37 cellular contexts compared by ENCODE assay signal in genomic region chr19:8616861-8617260, GRCh38. TPM values are rescaled to one million over a fixed set of nuclear protein-coding genes. Genes with fewer than 3 reads are reported as not detected.
"Had no signal": no experiment of that assay in that cellular context is flagged by ENCODE, and none has a peak within 500 bp of the region (broad histone marks: within the 10 kb centered on the region; RNA-seq: fewer than 3 reads in every experiment).

No MANE protein-coding gene starts in this region.

- ATAC-seq: activated CD4-positive, alpha-beta T cell treated with anti-CD3 and anti-CD28 coated beads for 36 hours; activated CD8-positive, alpha-beta memory T cell treated with anti-CD3 and anti-CD28 coated beads, Interleukin-2, amount 10 ng/mL, durations not matched to agents 7 days and 5 days; activated CD8-positive, alpha-beta T cell treated with anti-CD3 and anti-CD28 coated beads, Interleukin-2, amount 10 ng/mL, durations not matched to agents 7 days and 5 days; activated naive CD8-positive, alpha-beta T cell treated with anti-CD3 and anti-CD28 coated beads, Interleukin-2, amount 50 U/mL, for 24 hours; body of pancreas; effector memory CD8-positive, alpha-beta T cell; foreskin keratinocyte; gastroesophageal sphincter; T-helper 17 cell had no signal

- FAIRE-seq: colon had no signal

- H3K27ac ChIP-seq: adrenal gland, body of pancreas, esophagus muscularis mucosa, foreskin keratinocyte, gastroesophageal sphincter, WERI-Rb-1 had no signal

- H3K4me1 ChIP-seq: foreskin keratinocyte had no signal

- H3K4me3 ChIP-seq: adrenal gland, body of pancreas, esophagus muscularis mucosa, gastroesophageal sphincter had no signal

- H3K9me3 ChIP-seq: adrenal gland, body of pancreas, esophagus muscularis mucosa, gastroesophageal sphincter had no signal

- H3K36me3 ChIP-seq: adrenal gland, esophagus muscularis mucosa, gastroesophageal sphincter, WERI-Rb-1 had no signal

- H3K27me3 ChIP-seq: adrenal gland, body of pancreas, foreskin keratinocyte had no signal

- DNase-seq: activated CD4-positive, alpha-beta memory T cell treated with anti-CD3 and anti-CD28 coated beads for 36 hours; activated CD4-positive, alpha-beta T cell treated with anti-CD3 and anti-CD28 coated beads for 36 hours; activated CD4-positive, alpha-beta T cell treated with anti-CD3 and anti-CD28 coated beads, Interleukin-2, amount 10 ng/mL, durations not matched to agents 24 days and 14 days; activated CD4-positive, CD25-positive, alpha-beta regulatory T cell; activated CD4-positive, CD25-positive, alpha-beta regulatory T cell treated with anti-CD3 and anti-CD28 coated beads, Interleukin-2, amount 50 U/mL, for 72 hours; activated CD8-positive, alpha-beta memory T cell treated with anti-CD3 and anti-CD28 coated beads, Interleukin-2, amount 10 ng/mL, durations not matched to agents 7 days and 5 days; activated CD8-positive, alpha-beta memory T cell treated with anti-CD3 and anti-CD28 coated beads, Interleukin-2, amount 50 U/mL, for 4 hours; activated CD8-positive, alpha-beta T cell treated with anti-CD3 and anti-CD28 coated beads, Interleukin-2, amount 10 ng/mL, durations not matched to agents 7 days and 5 days; activated effector memory CD4-positive, alpha-beta T cell treated with anti-CD3 and anti-CD28 coated beads, Interleukin-2, amount 50 U/mL, for 16 hours; activated naive CD4-positive, alpha-beta T cell treated with anti-CD3 and anti-CD28 coated beads for 36 hours; activated naive CD8-positive, alpha-beta T cell treated with anti-CD3 and anti-CD28 coated beads for 36 hours; activated naive CD8-positive, alpha-beta T cell treated with anti-CD3 and anti-CD28 coated beads, Interleukin-2, amount 50 U/mL, for 24 hours; activated T-cell treated with anti-CD3 and anti-CD28 coated beads, Interleukin-2, amount 50 U/mL, for 1 hour; activated T-cell treated with anti-CD3 and anti-CD28 coated beads, Interleukin-2, amount 50 U/mL, for 48 hours; adrenal gland; amygdala; aorta; body of pancreas; caudate nucleus; cortex of kidney; dermis blood vessel endothelial cell; effector CD4-positive, alpha-beta T cell; effector memory CD8-positive, alpha-beta T cell; erythroblast; foreskin keratinocyte; T-helper 1 cell; T-helper 17 cell; T1000; WERI-Rb-1 had no signal

RNA-seq across cellular contexts. Expression of gene ADAMTS10, which starts 6.3 kb away (rescaled TPM):
- total RNA-seq: foreskin keratinocyte had no signal
- polyA plus RNA-seq: foreskin keratinocyte had no signal

RNA-seq across cellular contexts. Expression of gene NFILZ, which starts 13.6 kb away (rescaled TPM):
- total RNA-seq: activated CD4-positive, alpha-beta memory T cell treated with anti-CD3 and anti-CD28 coated beads for 36 hours; activated CD4-positive, alpha-beta T cell treated with anti-CD3 and anti-CD28 coated beads for 36 hours; activated CD4-positive, alpha-beta T cell treated with anti-CD3 and anti-CD28 coated beads, Interleukin-2, amount 10 ng/mL, durations not matched to agents 24 days and 14 days; activated CD8-positive, alpha-beta memory T cell treated with anti-CD3 and anti-CD28 coated beads for 36 hours; activated CD8-positive, alpha-beta memory T cell treated with anti-CD3 and anti-CD28 coated beads, Interleukin-2, amount 10 ng/mL, durations not matched to agents 7 days and 5 days; activated CD8-positive, alpha-beta T cell treated with anti-CD3 and anti-CD28 coated beads, Interleukin-2, amount 10 ng/mL, durations not matched to agents 7 days and 5 days; activated naive CD4-positive, alpha-beta T cell treated with anti-CD3 and anti-CD28 coated beads for 36 hours; activated naive CD8-positive, alpha-beta T cell treated with anti-CD3 and anti-CD28 coated beads for 36 hours; activated T-helper 1 cell treated with anti-CD3 and anti-CD28 coated beads, Interleukin-12 subunit alpha, Interleukin-12 subunit beta, Interleukin-2, Interleukin-4 antibody, amounts not matched to agents 30 ng/mL and 10 ng/mL and 1 ng/mL, durations not matched to agents 14 hours and 24 hours and 36 hours; activated T-helper 2 cell treated with anti-CD3 and anti-CD28 coated beads, Interferon-gamma antibody, Interleukin-2, Interleukin-4, amounts not matched to agents 10 μg/mL and 5 μg/mL and 100 μg/mL, durations not matched to agents 14 hours and 24 hours and 36 hours; adrenal gland; aorta; body of pancreas; chondrocyte; dermis blood vessel endothelial cell; esophagus muscularis mucosa; foreskin keratinocyte; gastroesophageal sphincter; glomerular endothelial cell; T-helper 17 cell had no signal
- polyA plus RNA-seq: adrenal gland, aorta, foreskin keratinocyte had no signal
